8 cellular contexts compared by ENCODE assay signal in the genomic region with DNA sequence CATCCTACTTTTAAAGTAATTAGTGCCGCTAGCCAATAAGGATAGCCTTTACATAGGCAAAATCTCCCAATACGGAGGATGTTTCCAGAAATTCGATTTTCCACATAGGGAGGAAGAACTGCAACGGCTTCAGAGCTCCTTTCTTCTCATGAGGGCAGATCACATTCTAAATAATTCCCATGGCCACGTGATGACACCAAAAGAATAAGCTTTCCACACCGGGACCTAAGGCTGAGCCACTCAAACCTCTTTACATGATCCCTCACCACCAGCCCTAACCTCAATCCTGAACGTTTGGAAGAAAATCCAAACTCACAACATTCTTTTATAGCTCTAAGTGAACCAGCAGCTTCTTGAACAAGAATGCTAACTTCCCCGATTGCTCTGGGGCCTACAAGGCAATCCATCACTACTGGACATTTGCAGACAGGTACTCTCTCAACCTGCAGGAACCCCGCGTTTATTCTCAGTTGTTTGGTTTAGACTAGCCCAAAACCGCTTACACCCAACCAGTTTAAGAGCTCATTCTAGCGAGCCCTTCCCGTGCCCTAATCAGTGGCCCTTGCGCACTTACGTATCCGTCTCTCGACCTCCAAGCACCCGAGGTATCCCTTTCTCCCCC. TPM values are rescaled to one million over a fixed set of nuclear protein-coding genes. Genes with fewer than 3 reads are reported as not detected.
A peak's percentile ranks its signal among the peaks of the same experiment; 100 is the strongest.
DNase-seq lines count a peak whose midpoint lies in the region; ATAC-seq lines count a peak whose summit lies in the region.

No MANE protein-coding gene starts in this region.

- no peak overlapping the region for H3K27ac ChIP-seq in iPS-18a (ENCODE audit: low read length)

- no peaks in the 10 kb centered on the region for H3K9me3 Mint-ChIP-seq in activated naive CD4-positive, alpha-beta T cell treated with anti-CD3 and anti-CD28 coated beads, Interleukin-2, amount 50 U/mL, for 72 hours
- H3K9me3 Mint-ChIP-seq in stimulated activated effector memory CD8-positive, alpha-beta T cell treated with anti-CD3 and anti-CD28 coated beads, Interleukin-12 subunit alpha, Interleukin-12 subunit beta, amount 100 ng/mL, for 72 hours = no peaks in the 10 kb centered on the region

- H3K4me1 Mint-ChIP-seq in stimulated activated effector memory CD8-positive, alpha-beta T cell treated with anti-CD3 and anti-CD28 coated beads, Interleukin-12 subunit alpha, Interleukin-12 subunit beta, amount 100 ng/mL, for 72 hours = peaks cover 38% of the 10 kb centered on the region

- peaks cover 0 to 7% of the 10 kb centered on the region in 2 donors for H3K36me3 Mint-ChIP-seq in activated naive CD4-positive, alpha-beta T cell treated with anti-CD3 and anti-CD28 coated beads, Interleukin-2, amount 50 U/mL, for 72 hours
- H3K36me3 Mint-ChIP-seq in stimulated activated effector memory CD8-positive, alpha-beta T cell treated with anti-CD3 and anti-CD28 coated beads, Interleukin-12 subunit alpha, Interleukin-12 subunit beta, amount 100 ng/mL, for 72 hours = no peaks in the 10 kb centered on the region

- H3K4me1 ChIP-seq in iPS-18a (ENCODE audit: control insufficient read depth, low read depth, low read length) = peaks cover 17% of the 10 kb centered on the region

- H3K27ac Mint-ChIP-seq in activated naive CD4-positive, alpha-beta T cell treated with anti-CD3 and anti-CD28 coated beads, Interleukin-2, amount 50 U/mL, for 72 hours = peak overlapping the region; percentile 78 to 81
- peak overlapping the region; percentile 74 for H3K27ac Mint-ChIP-seq in stimulated activated effector memory CD8-positive, alpha-beta T cell treated with anti-CD3 and anti-CD28 coated beads, Interleukin-12 subunit alpha, Interleukin-12 subunit beta, amount 100 ng/mL, for 72 hours

- ATAC-seq in activated naive CD4-positive, alpha-beta T cell treated with anti-CD3 and anti-CD28 coated beads, Interleukin-2, amount 50 U/mL, for 72 hours = no peak
- ATAC-seq in stimulated activated effector memory CD8-positive, alpha-beta T cell treated with anti-CD3 and anti-CD28 coated beads, Interleukin-12 subunit alpha, Interleukin-12 subunit beta, amount 100 ng/mL, for 72 hours = no peak
- no peak for ATAC-seq in left lobe of liver
- ATAC-seq in HG02610 (IDR thresholded peaks at IDR 0.05; ENCODE audit: unreplicated experiment) = no peak
- ATAC-seq in HG03159 (IDR thresholded peaks at IDR 0.05; ENCODE audit: unreplicated experiment) = no peak

- no peaks in the 10 kb centered on the region for H3K9me3 ChIP-seq in iPS-18a (ENCODE audit: control insufficient read depth, low read depth, low read length)

- H3K4me3 ChIP-seq in iPS-18a (ENCODE audit: low read length) = peak overlapping the region; percentile 93

- peak overlapping the region; percentile 66 for H3K9ac ChIP-seq in iPS-18a (ENCODE audit: low read length)

- DNase-seq in EL (peak; percentile 37), KBM-7 (peak; percentile 43), left lobe of liver (ENCODE audit: low spot score) (no peak)
- DNase-seq in activated naive CD4-positive, alpha-beta T cell treated with anti-CD3 and anti-CD28 coated beads, Interleukin-2, amount 50 U/mL, for 72 hours (ENCODE audit: low spot score in 2 of 2) = no peak
- DNase-seq in stimulated activated effector memory CD8-positive, alpha-beta T cell treated with anti-CD3 and anti-CD28 coated beads, Interleukin-12 subunit alpha, Interleukin-12 subunit beta, amount 100 ng/mL, for 72 hours (ENCODE audit: low spot score in 2 of 2) = no peak

- in situ Hi-C loops in KBM-7 (cut with MboI; ENCODE audit: low pct_unique_long_range_greater_than_20kb, low sequenced_read_pairs) = no loop called here

- H3K4me3 Mint-ChIP-seq in stimulated activated effector memory CD8-positive, alpha-beta T cell treated with anti-CD3 and anti-CD28 coated beads, Interleukin-12 subunit alpha, Interleukin-12 subunit beta, amount 100 ng/mL, for 72 hours = peak overlapping the region; percentile 83

- H3K27me3 ChIP-seq in iPS-18a (ENCODE audit: control insufficient read depth, insufficient read depth, low read length) = no peaks in the 10 kb centered on the region

- peaks cover 8% of the 10 kb centered on the region for H3K36me3 ChIP-seq in iPS-18a (ENCODE audit: control insufficient read depth, low read depth, low read length)

RNA-seq across cellular contexts. Expression of a gene that starts 0.9 kb away (rescaled TPM):
- total RNA-seq in activated naive CD4-positive, alpha-beta T cell treated with anti-CD3 and anti-CD28 coated beads, Interleukin-2, amount 50 U/mL, for 72 hours = 10 to 100 TPM; 14.0 to 20.5 TPM
- 7.2 TPM for total RNA-seq in left lobe of liver

RNA-seq across cellular contexts. Expression of a gene that starts 58.2 kb away (rescaled TPM):
- total RNA-seq in activated naive CD4-positive, alpha-beta T cell treated with anti-CD3 and anti-CD28 coated beads, Interleukin-2, amount 50 U/mL, for 72 hours = 10 to 100 TPM; 28.4 to 49.3 TPM
- total RNA-seq in left lobe of liver = 27.8 TPM

Comparison
In these comparisons a context has a peak if more than half of its experiments do, and no peak if none do; other contexts are left out.
1. DNase-seq: peak in EL (single experiment) and KBM-7 (single experiment); none in activated naive CD4-positive, alpha-beta T cell treated with anti-CD3 and anti-CD28 coated beads, Interleukin-2, amount 50 U/mL, for 72 hours (0 of 2), stimulated activated effector memory CD8-positive, alpha-beta T cell treated with anti-CD3 and anti-CD28 coated beads, Interleukin-12 subunit alpha, Interleukin-12 subunit beta, amount 100 ng/mL, for 72 hours (0 of 2) and left lobe of liver (single experiment).